ENCODE assay signal across 13 cellular contexts in the genomic region with DNA sequence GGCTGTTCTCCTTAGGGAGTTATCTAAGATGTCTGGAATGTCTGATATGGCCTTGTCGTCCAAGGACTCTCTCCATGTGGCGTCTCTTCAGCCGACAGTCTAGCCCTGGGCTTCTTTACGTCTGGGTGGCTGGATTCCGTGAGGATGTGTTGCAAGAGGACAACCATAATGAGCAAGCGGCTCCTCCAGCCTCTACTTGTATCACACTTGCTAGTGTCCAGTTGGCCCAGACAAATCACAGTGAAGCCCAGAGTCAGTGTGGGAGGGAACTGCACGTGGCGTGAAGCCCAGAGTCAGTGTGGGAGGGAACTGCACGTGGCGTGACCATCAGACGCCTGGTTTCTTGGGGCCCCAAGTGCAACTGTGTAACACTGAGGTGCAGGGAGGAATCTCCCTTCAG.
"Had no signal": no experiment of that assay in that cellular context is flagged by ENCODE, and none has a peak within 500 bp of the region (broad histone marks: within the 10 kb centered on the region; RNA-seq: fewer than 3 reads in every experiment).

No MANE protein-coding gene starts in this region.

- FAIRE-seq: pancreas had no signal

- H3K9me3 ChIP-seq: adrenal gland, pancreas had no signal

- H3K36me3 ChIP-seq: adrenal gland, pancreas had no signal

- DNase-seq: activated CD4-positive, alpha-beta T cell treated with anti-CD3 and anti-CD28 coated beads, Interleukin-2, amount 10 ng/mL, durations not matched to agents 7 days and 5 days; activated CD4-positive, CD25-positive, alpha-beta regulatory T cell; activated CD8-positive, alpha-beta memory T cell treated with anti-CD3 and anti-CD28 coated beads for 24 hours; activated naive CD4-positive, alpha-beta T cell treated with anti-CD3 and anti-CD28 coated beads, Interleukin-2, amount 50 U/mL, for 16 hours; adrenal gland; cortex of kidney; effector CD8-positive, alpha-beta T cell; kidney glomerular epithelial cell; stimulated activated naive B cell treated with anti-CD40 and anti-IgM and Interleukin-4, amounts not matched to agents 10 μg/mL and 1 μg/mL and 100 μg/mL, for 72 hours; substantia nigra; T-helper 1 cell had no signal

- ATAC-seq: pancreas had no signal

- H3K4me3 ChIP-seq: adrenal gland, pancreas, skin epidermis had no signal

- H3K27me3 ChIP-seq: adrenal gland, pancreas had no signal
